Comparison of ENCODE assay signal across 29 cellular contexts in the genomic region with DNA sequence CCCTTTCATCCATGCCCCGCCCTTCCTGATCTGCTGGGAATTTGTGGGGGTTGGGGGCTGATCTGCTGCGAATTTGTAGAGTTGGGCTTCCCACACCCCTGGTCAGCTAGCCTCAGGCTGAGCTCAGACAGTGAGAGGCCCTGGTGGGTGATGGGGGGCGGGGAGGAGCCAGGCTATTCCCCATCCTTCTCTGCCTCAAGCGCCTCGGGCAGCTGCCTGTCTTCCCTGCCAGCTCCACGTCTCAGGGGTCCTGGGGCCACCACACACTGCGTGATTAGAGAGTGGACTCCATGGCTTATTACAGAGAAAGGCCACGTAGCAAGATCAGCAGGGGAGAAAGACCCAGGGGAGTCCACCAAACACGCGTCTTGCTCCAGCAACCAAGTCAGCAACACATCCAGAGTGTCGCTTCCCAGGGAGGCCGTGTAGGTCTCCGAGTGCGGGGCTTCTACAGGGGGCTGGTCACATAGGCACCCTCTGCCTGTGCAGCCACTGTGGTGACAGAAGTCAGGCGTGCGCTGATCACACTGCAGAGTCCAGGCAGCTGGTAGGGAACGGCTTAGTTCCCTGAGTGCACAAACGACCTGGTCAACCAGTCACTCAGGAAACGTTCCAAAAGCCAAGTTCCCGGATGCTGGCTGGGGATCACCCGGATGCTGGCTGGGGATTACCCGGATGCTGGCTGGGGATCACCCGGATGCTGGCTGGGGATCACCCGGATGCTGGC.
"Had no signal": no experiment of that assay in that cellular context is flagged by ENCODE, and none has a peak within 500 bp of the region (broad histone marks: within the 10 kb centered on the region; RNA-seq: fewer than 3 reads in every experiment).

No MANE protein-coding gene starts in this region.

- H3K36me3 Mint-ChIP-seq: stimulated activated effector memory CD8-positive, alpha-beta T cell treated with anti-CD3 and anti-CD28 coated beads, Interleukin-12 subunit alpha, Interleukin-12 subunit beta, amount 100 ng/mL, for 72 hours had no signal

- H3K9me3 Mint-ChIP-seq: activated CD4-positive, alpha-beta T cell treated with anti-CD3 and anti-CD28 coated beads, Interleukin-2, amount 10 ng/mL, durations not matched to agents 7 days and 5 days; activated T-cell treated with anti-CD3 and anti-CD28 coated beads, Interleukin-2, amount 50 U/mL, for 72 hours; stimulated activated effector memory CD8-positive, alpha-beta T cell treated with anti-CD3 and anti-CD28 coated beads, Interleukin-12 subunit alpha, Interleukin-12 subunit beta, amount 100 ng/mL, for 72 hours had no signal

- H3K4me3 Mint-ChIP-seq: activated CD4-positive, alpha-beta T cell treated with anti-CD3 and anti-CD28 coated beads, Interleukin-2, amount 10 ng/mL, durations not matched to agents 7 days and 5 days; activated CD8-positive, alpha-beta T cell treated with anti-CD3 and anti-CD28 coated beads for 36 hours; activated T-cell treated with anti-CD3 and anti-CD28 coated beads, Interleukin-2, amount 50 U/mL, for 72 hours; natural killer cell; stimulated activated effector memory CD8-positive, alpha-beta T cell treated with anti-CD3 and anti-CD28 coated beads, Interleukin-12 subunit alpha, Interleukin-12 subunit beta, amount 100 ng/mL, for 72 hours; stimulated activated naive CD8-positive, alpha-beta T cell treated with anti-CD3 and anti-CD28 coated beads, Interleukin-15, Interleukin-2, amounts not matched to agents 100 ng/mL and 50 ng/mL, for 24 hours; T-helper 17 cell had no signal

- H3K27ac ChIP-seq: breast epithelium, heart right ventricle, left lung, neutrophil, ovary, skin epidermis, thyroid gland, upper lobe of left lung had no signal

- H3K4me1 ChIP-seq: breast epithelium, heart right ventricle, left lung, thyroid gland, upper lobe of left lung had no signal

- H3K27ac Mint-ChIP-seq: activated CD4-positive, alpha-beta T cell treated with anti-CD3 and anti-CD28 coated beads, Interleukin-2, amount 10 ng/mL, durations not matched to agents 7 days and 5 days; activated CD8-positive, alpha-beta T cell treated with anti-CD3 and anti-CD28 coated beads for 36 hours; activated naive CD4-positive, alpha-beta T cell treated with anti-CD3 and anti-CD28 coated beads, Interleukin-2, amount 50 U/mL, for 72 hours; activated T-cell treated with anti-CD3 and anti-CD28 coated beads, Interleukin-2, amount 50 U/mL, for 72 hours; natural killer cell; progenitor cell of endocrine pancreas; stimulated activated effector memory CD8-positive, alpha-beta T cell treated with anti-CD3 and anti-CD28 coated beads, Interleukin-12 subunit alpha, Interleukin-12 subunit beta, amount 100 ng/mL, for 72 hours; stimulated activated naive CD8-positive, alpha-beta T cell treated with anti-CD3 and anti-CD28 coated beads, Interleukin-15, Interleukin-2, amounts not matched to agents 100 ng/mL and 50 ng/mL, for 24 hours; T-helper 17 cell had no signal

- H3K4me1 Mint-ChIP-seq: activated CD4-positive, alpha-beta T cell treated with anti-CD3 and anti-CD28 coated beads, Interleukin-2, amount 10 ng/mL, durations not matched to agents 7 days and 5 days; stimulated activated effector memory CD8-positive, alpha-beta T cell treated with anti-CD3 and anti-CD28 coated beads, Interleukin-12 subunit alpha, Interleukin-12 subunit beta, amount 100 ng/mL, for 72 hours had no signal

- H3K27me3 ChIP-seq: neutrophil, ovary, thyroid gland, upper lobe of left lung had no signal

- DNase-seq: activated CD4-positive, alpha-beta T cell treated with anti-CD3 and anti-CD28 coated beads, Interleukin-2, amount 10 ng/mL, durations not matched to agents 7 days and 5 days; activated CD4-positive, CD25-positive, alpha-beta regulatory T cell treated with anti-CD3 and anti-CD28 coated beads, Interleukin-2, amount 50 U/mL, for 72 hours; activated CD8-positive, alpha-beta T cell treated with anti-CD3 and anti-CD28 coated beads for 36 hours; activated naive CD4-positive, alpha-beta T cell; activated T-cell treated with anti-CD3 and anti-CD28 coated beads for 4 hours; activated T-cell treated with anti-CD3 and anti-CD28 coated beads, Interleukin-2, amount 50 U/mL, for 72 hours; central memory CD4-positive, alpha-beta T cell; foreskin fibroblast; heart right ventricle; mesendoderm; natural killer cell; ovary; retina; stimulated activated CD4-positive, alpha-beta T cell treated with anti-CD3 and anti-CD28 coated beads, Interleukin-4, amount 100 ng/mL, for 24 hours; substantia nigra; T-helper 17 cell; T1000; thyroid gland had no signal

- H3K9me3 ChIP-seq: breast epithelium, left lung, neutrophil, ovary, thyroid gland, upper lobe of left lung had no signal

- H3K36me3 ChIP-seq: breast epithelium, heart right ventricle, left lung, neutrophil, ovary, thyroid gland, upper lobe of left lung had no signal

- H3K4me3 ChIP-seq: breast epithelium, heart right ventricle, left lung, lung, ovary, skin epidermis, thyroid gland, upper lobe of left lung had no signal

- ATAC-seq: activated CD8-positive, alpha-beta T cell treated with anti-CD3 and anti-CD28 coated beads for 36 hours; activated naive CD4-positive, alpha-beta T cell treated with anti-CD3 and anti-CD28 coated beads, Interleukin-2, amount 50 U/mL, for 72 hours; activated T-cell treated with anti-CD3 and anti-CD28 coated beads, Interleukin-2, amount 50 U/mL, for 72 hours; esophagus mucosa; left lung; natural killer cell; stimulated activated effector memory CD8-positive, alpha-beta T cell treated with anti-CD3 and anti-CD28 coated beads, Interleukin-12 subunit alpha, Interleukin-12 subunit beta, amount 100 ng/mL, for 72 hours; T-helper 17 cell had no signal
